ENCODE assay signal across 1 cellular context in the genomic region with DNA sequence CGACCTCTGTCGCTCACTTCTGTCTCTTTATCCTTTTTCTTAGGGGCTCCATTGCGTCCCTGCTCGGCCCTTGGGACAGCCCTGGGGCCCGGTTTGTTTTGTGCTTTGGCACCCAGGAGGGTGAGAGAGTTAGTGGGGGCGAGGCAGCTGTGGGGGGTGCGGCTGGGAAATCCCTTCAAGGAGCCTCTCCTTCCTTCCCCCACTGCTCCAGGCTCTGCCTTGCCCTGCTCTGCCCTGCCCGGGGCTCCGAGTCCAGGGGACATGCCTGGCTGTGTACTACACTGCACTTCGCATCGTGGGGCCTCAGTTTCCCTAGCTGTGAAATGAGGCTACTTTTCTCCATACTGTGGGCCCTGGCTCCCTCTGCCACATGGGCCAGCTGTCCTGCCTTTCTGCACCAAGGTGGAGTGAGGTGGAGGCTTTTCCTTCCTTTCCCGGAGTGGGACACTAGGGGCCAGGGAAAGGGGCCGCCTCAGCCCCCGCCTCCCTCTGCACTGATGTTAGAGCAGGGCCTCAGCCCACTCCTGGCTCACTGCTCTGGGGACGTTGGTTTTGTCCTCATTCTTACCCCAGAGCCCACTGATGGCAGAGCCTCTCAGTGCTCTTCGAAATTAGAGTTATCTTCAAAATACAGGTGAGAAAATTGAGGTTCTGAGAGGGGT.
TF ChIP-seq lines count a peak whose summit lies in the region.

No MANE protein-coding gene starts in this region.

TF ChIP-seq in IMR-90, 13 proteins besides CTCF, POLR2A, EP300 and RAD21:
- TF ChIP-seq ELK1 (IDR thresholded peaks at IDR 0.05; ENCODE audit: borderline replicate concordance, low read depth, low read length), result no peak
